7 cellular contexts compared by ENCODE assay signal in genomic region chr3:66164155-66164554, GRCh38.
"Had no signal": no experiment of that assay in that cellular context is flagged by ENCODE, and none has a peak within 500 bp of the region (broad histone marks: within the 10 kb centered on the region; RNA-seq: fewer than 3 reads in every experiment).

No MANE protein-coding gene starts in this region.

- H3K27ac Mint-ChIP-seq: IgD-negative memory B cell had no signal

- H3K27me3 Mint-ChIP-seq: IgD-negative memory B cell had no signal

- DNase-seq: IMR-90, KBM-7, KG1 had no signal

- H3K27ac ChIP-seq: HL-60 had no signal

- H3K4me1 Mint-ChIP-seq: IgD-negative memory B cell had no signal

- ATAC-seq: HepG2 had no signal

- H3K4me3 Mint-ChIP-seq: IgD-negative memory B cell had no signal

- FAIRE-seq: HepG2, HTR-8/SVneo had no signal
